13 cellular contexts compared by ENCODE assay signal in genomic region chr15:52667597-52667996, GRCh38. TPM values are rescaled to one million over a fixed set of nuclear protein-coding genes. Genes with fewer than 3 reads are reported as not detected.
DNase-seq lines count a peak whose midpoint lies in the region; ATAC-seq, FAIRE-seq and TF ChIP-seq lines count a peak whose summit lies in the region.
"Had no signal": no experiment of that assay in that cellular context is flagged by ENCODE, and none has a peak within 500 bp of the region (broad histone marks: within the 10 kb centered on the region; RNA-seq: fewer than 3 reads in every experiment).

No MANE protein-coding gene starts in this region.

- CTCF ChIA-PET in CD4-positive, alpha-beta T cell (lab: Charles Lee) = no interaction called here

- H3K27me3 Mint-ChIP-seq in CD4-positive, alpha-beta T cell = no peaks in the 10 kb centered on the region

- intact Hi-C loops in left ventricle myocardium inferior (cut with micrococcal nuclease) = no loop called here
- intact Hi-C loops in cardiac septum (cut with DNase I) = no loop called here
- intact Hi-C loops in CD4-positive, alpha-beta T cell (cut with DNase I, micrococcal nuclease) = loop anchor here (2.0 to 10.0 kb wide), 2 partner anchors 17 to 333 kb away; no protein-coding TSS in a partner anchor

- H3K9me3 ChIP-seq in left ventricle myocardium inferior (replicated peaks) = no peaks in the 10 kb centered on the region
- H3K9me3 ChIP-seq in CD4-positive, alpha-beta T cell (ENCODE audit: control insufficient read depth, low read length) = no peaks in the 10 kb centered on the region
- no peaks in the 10 kb centered on the region for H3K9me3 ChIP-seq in Peyer's patch

- H3K27ac ChIP-seq in left ventricle myocardium inferior (replicated peaks) = peak overlapping the region; percentile 31
- H3K27ac ChIP-seq in CD4-positive, alpha-beta T cell (ENCODE audit: low read depth, low read length) = no peak overlapping the region
- H3K27ac ChIP-seq in Peyer's patch = no peak overlapping the region

- peaks cover 50% of the 10 kb centered on the region for H3K4me1 ChIP-seq in left ventricle myocardium inferior
- no peaks in the 10 kb centered on the region for H3K4me1 ChIP-seq in Peyer's patch

- H3K9me3 Mint-ChIP-seq in stimulated activated effector memory CD8-positive, alpha-beta T cell treated with anti-CD3 and anti-CD28 coated beads, Interleukin-12 subunit alpha, Interleukin-12 subunit beta, amount 100 ng/mL, for 72 hours = no peaks in the 10 kb centered on the region
- no peaks in the 10 kb centered on the region for H3K9me3 Mint-ChIP-seq in CD4-positive, alpha-beta T cell

- peaks cover 93% of the 10 kb centered on the region for H3K36me3 Mint-ChIP-seq in stimulated activated effector memory CD8-positive, alpha-beta T cell treated with anti-CD3 and anti-CD28 coated beads, Interleukin-12 subunit alpha, Interleukin-12 subunit beta, amount 100 ng/mL, for 72 hours
- peaks cover 99% of the 10 kb centered on the region for H3K36me3 Mint-ChIP-seq in CD4-positive, alpha-beta T cell (ENCODE audit: low read depth)

- no peaks in the 10 kb centered on the region for H3K27me3 ChIP-seq in left ventricle myocardium inferior (ENCODE audit: low read depth)
- no peaks in the 10 kb centered on the region for H3K27me3 ChIP-seq in CD4-positive, alpha-beta T cell (ENCODE audit: control insufficient read depth, insufficient read depth, low read length)
- H3K27me3 ChIP-seq in Peyer's patch = no peaks in the 10 kb centered on the region

- ATAC-seq in HG02678 (IDR thresholded peaks at IDR 0.05; ENCODE audit: unreplicated experiment) (peak; percentile 84), HG03520 (IDR thresholded peaks at IDR 0.05; ENCODE audit: unreplicated experiment) (peak; percentile 51)
- ATAC-seq in stimulated activated effector memory CD8-positive, alpha-beta T cell treated with anti-CD3 and anti-CD28 coated beads, Interleukin-12 subunit alpha, Interleukin-12 subunit beta, amount 100 ng/mL, for 72 hours = peak; percentile 32
- no peak for ATAC-seq in CD4-positive, alpha-beta T cell (ENCODE audit: poor library complexity)

- H3K36me3 ChIP-seq in left ventricle myocardium inferior (peaks cover 93% of the 10 kb centered on the region), Peyer's patch (peaks cover 0 to 91% (median 0%) of the 10 kb centered on the region in 3 donors)

- POLR2A ChIA-PET in CD4-positive, alpha-beta T cell (lab: Charles Lee) = no interaction called here

- DNase-seq in left ventricle myocardium inferior (no peak), cardiac septum (ENCODE audit: low spot score) (no peak), Peyer's patch (no peak), D721Med (ENCODE audit: insufficient read length, low spot score) (no peak)
- DNase-seq in stimulated activated effector memory CD8-positive, alpha-beta T cell treated with anti-CD3 and anti-CD28 coated beads, Interleukin-12 subunit alpha, Interleukin-12 subunit beta, amount 100 ng/mL, for 72 hours (ENCODE audit: low spot score in 2 of 2) = no peak
- DNase-seq in CD4-positive, alpha-beta T cell = no peak
- DNase-seq: activated effector memory CD4-positive, alpha-beta T cell treated with anti-CD3 and anti-CD28 coated beads, Interleukin-2, amount 50 U/mL, for 16 hours; cerebellar nuclear complex; NCI-H2227 treated with DMSO at 0.1 percent for 48 hours; SHP77 treated with DMSO at 0.1 percent for 48 hours; stimulated activated naive CD4-positive, alpha-beta T cell treated with Interleukin-2 at 50 U/mL for 16 hours had no signal

- peaks cover 28% of the 10 kb centered on the region for H3K4me1 Mint-ChIP-seq in stimulated activated effector memory CD8-positive, alpha-beta T cell treated with anti-CD3 and anti-CD28 coated beads, Interleukin-12 subunit alpha, Interleukin-12 subunit beta, amount 100 ng/mL, for 72 hours
- peaks cover 37% of the 10 kb centered on the region for H3K4me1 Mint-ChIP-seq in CD4-positive, alpha-beta T cell (ENCODE audit: low read depth)

- no peak for TF ChIP-seq CTCF in left ventricle myocardium inferior (IDR thresholded peaks at IDR 0.05; ENCODE audit: borderline replicate concordance)
- no peak for TF ChIP-seq CTCF in CD4-positive, alpha-beta T cell (IDR thresholded peaks at IDR 0.05)
- TF ChIP-seq CTCF in Peyer's patch (IDR thresholded peaks at IDR 0.05) = no peak
- no peak for TF ChIP-seq CTCF in D721Med (IDR thresholded peaks at IDR 0.05; ENCODE audit: insufficient read depth, missing control alignments)

- no peak overlapping the region for H3K4me3 Mint-ChIP-seq in stimulated activated effector memory CD8-positive, alpha-beta T cell treated with anti-CD3 and anti-CD28 coated beads, Interleukin-12 subunit alpha, Interleukin-12 subunit beta, amount 100 ng/mL, for 72 hours
- no peak overlapping the region for H3K4me3 Mint-ChIP-seq in CD4-positive, alpha-beta T cell

- H3K4me3 ChIP-seq in left ventricle myocardium inferior (no peak overlapping the region), Peyer's patch (no peak overlapping the region)

- no peak for FAIRE-seq in D721Med (lab: Jason Lieb, UNC)

- no peak for TF ChIP-seq POLR2A in Peyer's patch (IDR thresholded peaks at IDR 0.05)

- H3K27ac Mint-ChIP-seq in stimulated activated effector memory CD8-positive, alpha-beta T cell treated with anti-CD3 and anti-CD28 coated beads, Interleukin-12 subunit alpha, Interleukin-12 subunit beta, amount 100 ng/mL, for 72 hours = no peak overlapping the region
- H3K27ac Mint-ChIP-seq in CD4-positive, alpha-beta T cell = no peak overlapping the region

RNA-seq across cellular contexts. Expression of gene ATOSA, which starts 11.6 kb away (rescaled TPM):
- 21.8 TPM for total RNA-seq in left ventricle myocardium inferior
- 31.5 TPM for total RNA-seq in cardiac septum
- 100 to 1,000 TPM; 137 TPM for total RNA-seq in CD4-positive, alpha-beta T cell
- total RNA-seq in Peyer's patch = 100 to 1,000 TPM in 1 of 4 donors, 10 to 100 TPM in 3; 55.5 to 128 (median 69.4) TPM

Comparison
In these comparisons a context has a peak if more than half of its experiments do, and no peak if none do; other contexts are left out.
1. intact Hi-C loops: an anchor here in CD4-positive, alpha-beta T cell (2.0 to 10.0 kb wide); none called in left ventricle myocardium inferior and cardiac septum.